In genomic region chr1:230501845-230502244, GRCh38 we compare ENCODE assay signal across 20 cellular contexts.
A peak's percentile ranks its signal among the peaks of the same experiment; 100 is the strongest.
DNase-seq lines count a peak whose midpoint lies in the region; ATAC-seq, FAIRE-seq and TF ChIP-seq lines count a peak whose summit lies in the region.
"Had no signal": no experiment of that assay in that cellular context is flagged by ENCODE, and none has a peak within 500 bp of the region (broad histone marks: within the 10 kb centered on the region; RNA-seq: fewer than 3 reads in every experiment).

No MANE protein-coding gene starts in this region.

- TF ChIP-seq EP300 in HepG2 (IDR thresholded peaks at IDR 0.05; ENCODE audit: low read depth in 2 of 2, low read length in 2 of 2) (no peak), HepG2 (CRISPR knock-in tag; IDR thresholded peaks at IDR 0.05; ENCODE audit: borderline replicate concordance) (no peak)

- H3K4me2 ChIP-seq in HepG2 (ENCODE audit: low read depth, low read length) = no peak overlapping the region

- no peak overlapping the region for H2AFZ ChIP-seq in HepG2 (ENCODE audit: low read length)

- ATAC-seq in HepG2 (no peak), upper lobe of right lung (peak; percentile 48)
- ATAC-seq: Right ventricle myocardium inferior had no signal

- H3K27me3 ChIP-seq in breast epithelium = peaks cover 0 to 11% of the 10 kb centered on the region in 2 donors
- H3K27me3 ChIP-seq in colonic mucosa = no peaks in the 10 kb centered on the region
- H3K27me3 ChIP-seq in HepG2 (ENCODE audit: control insufficient read depth in 1 of 2, insufficient read depth in 2 of 2, low read length in 2 of 2) = peaks cover 0 to 12% of the 10 kb centered on the region in 2 experiments; a peak in 2 of 5 replicates
- H3K27me3 ChIP-seq in upper lobe of right lung = no peaks in the 10 kb centered on the region
- H3K27me3 ChIP-seq: ascending aorta, MG63, uterus had no signal

- DNase-seq in T47D (ENCODE audit: low read depth in 1 of 2, low spot score in 1 of 2) = peak; percentile 23 to 65
- DNase-seq in breast epithelium (ENCODE audit: low spot score in 2 of 2) = no peak
- peak; percentile 38 for DNase-seq in colonic mucosa
- DNase-seq in HepG2 (ENCODE audit: low spot score) = no peak
- no peak for DNase-seq in upper lobe of right lung
- no peak for DNase-seq in urothelium cell line (ENCODE audit: low spot score)
- DNase-seq in stimulated activated CD4-positive, alpha-beta T cell treated with anti-CD3 and anti-CD28 coated beads, Interleukin-4, amount 100 ng/mL, for 24 hours = no peak
- no peak for DNase-seq in iPS-NIHi7 (ENCODE audit: extremely low spot score)
- DNase-seq: activated CD4-positive, alpha-beta memory T cell treated with anti-CD3 and anti-CD28 coated beads for 36 hours; activated CD4-positive, CD25-positive, alpha-beta regulatory T cell; activated naive CD8-positive, alpha-beta T cell treated with anti-CD3 and anti-CD28 coated beads for 36 hours; GDM1; MG63; NCI-H1417 treated with DMSO at 0.1 percent for 48 hours; T1000; uterus had no signal

- TF ChIP-seq RAD21 in HepG2 (CRISPR knock-in tag; IDR thresholded peaks at IDR 0.05) = no peak

- TF ChIP-seq POLR2A in breast epithelium (IDR thresholded peaks at IDR 0.05) (no peak), HepG2 (IDR thresholded peaks at IDR 0.05; ENCODE audit: insufficient read depth in 1 of 2, low read depth in 2 of 2, low read length in 2 of 2) (no peak)

- BruUV-seq in HepG2 (replicated peaks; lab: Mats Ljungman, UMichigan) = no TSS peak

- no peaks in the 10 kb centered on the region for H3K79me2 ChIP-seq in HepG2 (ENCODE audit: insufficient read depth, low read length)

- FAIRE-seq in HepG2 (lab: Jason Lieb, UNC) (no peak), urothelium cell line (lab: Jason Lieb, UNC) (no peak)
- FAIRE-seq: A204.1 had no signal

- intact Hi-C loops in breast epithelium (cut with DNase I; ENCODE audit: low total_unique reads) (loop anchor here (10.0 kb wide), 1 partner anchor 1707 kb away; no protein-coding TSS in a partner anchor), colonic mucosa (cut with DNase I) (no loop called here), HepG2 (cut with micrococcal nuclease; ENCODE audit: unreplicated experiment) (no loop called here), upper lobe of right lung (cut with DNase I) (no loop called here)

- in situ Hi-C loops in T47D (cut with HindIII; ENCODE audit: low pct_unique_long_range_greater_than_20kb, low sequenced_read_pairs) (no loop called here), HepG2 (cut with HindIII; ENCODE audit: extremely low pct_ligation_motif_present, low pct_unique_long_range_greater_than_20kb) (no loop called here)

- POLR2A ChIA-PET in HepG2 (lab: Yijun Ruan, JAX) = no interaction called here

- TF ChIP-seq CTCF in breast epithelium (IDR thresholded peaks at IDR 0.05) = no peak
- no peak for TF ChIP-seq CTCF in colonic mucosa (IDR thresholded peaks at IDR 0.05)
- no peak for TF ChIP-seq CTCF in HepG2 (CRISPR knock-in tag; IDR thresholded peaks at IDR 0.05)
- TF ChIP-seq CTCF in upper lobe of right lung (IDR thresholded peaks at IDR 0.05) = no peak

- 5% methylated on average over 1 of the region's 1 CpG for WGBS in HepG2 (ENCODE audit: low lambda C conversion rate)

- no peaks in the 10 kb centered on the region for H3K36me3 ChIP-seq in breast epithelium
- no peaks in the 10 kb centered on the region for H3K36me3 ChIP-seq in colonic mucosa
- no peaks in the 10 kb centered on the region for H3K36me3 ChIP-seq in HepG2 (replicated peaks in 1 of 2; ENCODE audit: control insufficient read depth in 1 of 2, insufficient read depth in 2 of 2, low read length in 2 of 2)
- H3K36me3 ChIP-seq in upper lobe of right lung = no peaks in the 10 kb centered on the region
- H3K36me3 ChIP-seq: ascending aorta, MG63, uterus had no signal

- H3K9me3 ChIP-seq in breast epithelium = no peaks in the 10 kb centered on the region
- no peaks in the 10 kb centered on the region for H3K9me3 ChIP-seq in colonic mucosa
- no peaks in the 10 kb centered on the region for H3K9me3 ChIP-seq in HepG2 (ENCODE audit: low read length)
- no peaks in the 10 kb centered on the region for H3K9me3 ChIP-seq in upper lobe of right lung
- H3K9me3 ChIP-seq: ascending aorta, MG63, uterus had no signal

- H3K4me3 ChIP-seq in breast epithelium (no peak overlapping the region), colonic mucosa (no peak overlapping the region), HepG2 (replicated peaks in 1 of 3; ENCODE audit: insufficient read depth in 1 of 3, low read depth in 2 of 3, low read length in 3 of 3) (no peak overlapping the region), upper lobe of right lung (no peak overlapping the region)
- H3K4me3 ChIP-seq: ascending aorta, MG63, uterus had no signal

- H3K9ac ChIP-seq in colonic mucosa (ENCODE audit: low read depth in 2 of 2, low read length in 2 of 2) (no peak overlapping the region), HepG2 (ENCODE audit: insufficient read depth, low read depth, low read length) (no peak overlapping the region)

- CTCF ChIA-PET in HepG2 (lab: Yijun Ruan, JAX; ENCODE audit: low intra/inter-chr PET ratio, low total read pairs) = no interaction called here

- H3K4me1 ChIP-seq in breast epithelium (no peaks in the 10 kb centered on the region), colonic mucosa (no peaks in the 10 kb centered on the region), HepG2 (ENCODE audit: insufficient read depth, low read length) (no peaks in the 10 kb centered on the region), upper lobe of right lung (no peaks in the 10 kb centered on the region)
- H3K4me1 ChIP-seq: ascending aorta had no signal

- no peak overlapping the region for H3K27ac ChIP-seq in breast epithelium
- no peak overlapping the region for H3K27ac ChIP-seq in colonic mucosa
- no peak overlapping the region for H3K27ac ChIP-seq in HepG2 (ENCODE audit: extremely low read length, insufficient read depth, low read length)
- H3K27ac ChIP-seq in upper lobe of right lung = no peak overlapping the region
- H3K27ac ChIP-seq: ascending aorta, epithelial cell of prostate, uterus had no signal

- no peaks in the 10 kb centered on the region for H4K20me1 ChIP-seq in HepG2 (ENCODE audit: insufficient read depth, low read length)

TF ChIP-seq in HepG2, 621 proteins besides CTCF, POLR2A, EP300 and RAD21:
- TF ChIP-seq TBL1XR1 (IDR thresholded peaks at IDR 0.05; ENCODE audit: borderline replicate concordance, low read length, partially characterized antibody) = no peak
- no peak for TF ChIP-seq ZNF44 (CRISPR knock-in tag; IDR thresholded peaks at IDR 0.05)
- TF ChIP-seq ZNF557 (CRISPR knock-in tag; IDR thresholded peaks at IDR 0.05) = no peak
- TF ChIP-seq ELF1 (CRISPR knock-in tag; IDR thresholded peaks at IDR 0.05) = no peak
- TF ChIP-seq EHMT2 (IDR thresholded peaks at IDR 0.05; ENCODE audit: borderline replicate concordance, low read depth, low read length) = no peak
- TF ChIP-seq ZFP1 (CRISPR knock-in tag; IDR thresholded peaks at IDR 0.05) = no peak
- TF ChIP-seq RAD51 (IDR thresholded peaks at IDR 0.05; ENCODE audit: borderline replicate concordance) = peak; percentile 74
- no peak for TF ChIP-seq ZNF235 (CRISPR knock-in tag; IDR thresholded peaks at IDR 0.05; ENCODE audit: borderline replicate concordance)
- TF ChIP-seq PPARG (CRISPR knock-in tag; conservative IDR thresholded peaks at IDR 0.05) = no peak
- TF ChIP-seq ZBTB2 (CRISPR knock-in tag; IDR thresholded peaks at IDR 0.05; ENCODE audit: low read depth) = no peak
- TF ChIP-seq RFX1 (IDR thresholded peaks at IDR 0.05) = no peak
- peak; percentile 58; the same call in 1 of the 2 replicates for TF ChIP-seq USF2 (IDR thresholded peaks at IDR 0.05; ENCODE audit: low read depth, low read length)
- no peak; the same call in 1 of the 2 replicates for TF ChIP-seq USF2 (CRISPR knock-in tag; IDR thresholded peaks at IDR 0.05; ENCODE audit: borderline replicate concordance)
- no peak for TF ChIP-seq SRF (IDR thresholded peaks at IDR 0.05; ENCODE audit: low read depth, low read length)
- TF ChIP-seq NR2F1 (CRISPR knock-in tag; IDR thresholded peaks at IDR 0.05) = no peak

Comparison
In these comparisons a context has a peak if more than half of its experiments do, and no peak if none do; other contexts are left out.
1. DNase-seq: peak in T47D (2 of 2) and colonic mucosa (single experiment); none in breast epithelium (0 of 2), HepG2 (single experiment), upper lobe of right lung (single experiment), urothelium cell line (single experiment), stimulated activated CD4-positive, alpha-beta T cell treated with anti-CD3 and anti-CD28 coated beads, Interleukin-4, amount 100 ng/mL, for 24 hours (single experiment) and iPS-NIHi7 (single experiment).